Comparison of ENCODE assay signal across 1 cellular context in the genomic region with DNA sequence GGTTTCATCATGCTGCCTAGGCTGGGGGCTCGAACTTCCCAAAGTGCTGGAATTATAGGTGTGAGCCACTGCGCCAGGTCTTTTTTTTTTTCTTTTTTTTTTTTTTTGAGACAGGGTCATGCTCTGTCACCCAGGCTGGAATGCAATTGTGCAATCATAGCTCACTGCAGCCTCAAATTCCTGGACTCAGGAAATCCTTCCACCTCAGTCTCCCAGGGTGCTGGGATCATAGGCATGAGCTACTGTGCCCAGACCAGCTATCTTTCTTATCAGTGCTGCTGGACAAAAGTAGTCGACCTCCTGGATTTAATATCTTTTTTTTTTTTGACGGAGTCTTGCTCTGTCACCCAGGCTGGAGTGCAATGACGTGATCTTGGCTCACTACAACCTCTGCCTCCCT.
TF ChIP-seq lines count a peak whose summit lies in the region.

No MANE protein-coding gene starts in this region.

TF ChIP-seq in HCT116, 20 proteins besides CTCF, POLR2A, EP300 and RAD21 (continued from another document):
- TF ChIP-seq, protein P1, sequence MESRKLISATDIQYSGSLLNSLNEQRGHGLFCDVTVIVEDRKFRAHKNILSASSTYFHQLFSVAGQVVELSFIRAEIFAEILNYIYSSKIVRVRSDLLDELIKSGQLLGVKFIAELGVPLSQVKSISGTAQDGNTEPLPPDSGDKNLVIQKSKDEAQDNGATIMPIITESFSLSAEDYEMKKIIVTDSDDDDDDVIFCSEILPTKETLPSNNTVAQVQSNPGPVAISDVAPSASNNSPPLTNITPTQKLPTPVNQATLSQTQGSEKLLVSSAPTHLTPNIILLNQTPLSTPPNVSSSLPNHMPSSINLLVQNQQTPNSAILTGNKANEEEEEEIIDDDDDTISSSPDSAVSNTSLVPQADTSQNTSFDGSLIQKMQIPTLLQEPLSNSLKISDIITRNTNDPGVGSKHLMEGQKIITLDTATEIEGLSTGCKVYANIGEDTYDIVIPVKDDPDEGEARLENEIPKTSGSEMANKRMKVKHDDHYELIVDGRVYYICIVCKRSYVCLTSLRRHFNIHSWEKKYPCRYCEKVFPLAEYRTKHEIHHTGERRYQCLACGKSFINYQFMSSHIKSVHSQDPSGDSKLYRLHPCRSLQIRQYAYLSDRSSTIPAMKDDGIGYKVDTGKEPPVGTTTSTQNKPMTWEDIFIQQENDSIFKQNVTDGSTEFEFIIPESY (IDR thresholded peaks at IDR 0.05; ENCODE audit: extremely low read depth, insufficient replicate concordance, low read length) = no peak
- TF ChIP-seq CEBPB (IDR thresholded peaks at IDR 0.05; ENCODE audit: low read depth) = peak; percentile 96
- TF ChIP-seq, protein P2, sequence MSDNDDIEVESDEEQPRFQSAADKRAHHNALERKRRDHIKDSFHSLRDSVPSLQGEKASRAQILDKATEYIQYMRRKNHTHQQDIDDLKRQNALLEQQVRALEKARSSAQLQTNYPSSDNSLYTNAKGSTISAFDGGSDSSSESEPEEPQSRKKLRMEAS (IDR thresholded peaks at IDR 0.05) = no peak
- no peak for TF ChIP-seq SIN3A (IDR thresholded peaks at IDR 0.05; ENCODE audit: low read depth)
- no peak for TF ChIP-seq YY1 (IDR thresholded peaks at IDR 0.05; ENCODE audit: extremely low read depth, insufficient replicate concordance, low read depth, low read length)
- TF ChIP-seq, protein P3, sequence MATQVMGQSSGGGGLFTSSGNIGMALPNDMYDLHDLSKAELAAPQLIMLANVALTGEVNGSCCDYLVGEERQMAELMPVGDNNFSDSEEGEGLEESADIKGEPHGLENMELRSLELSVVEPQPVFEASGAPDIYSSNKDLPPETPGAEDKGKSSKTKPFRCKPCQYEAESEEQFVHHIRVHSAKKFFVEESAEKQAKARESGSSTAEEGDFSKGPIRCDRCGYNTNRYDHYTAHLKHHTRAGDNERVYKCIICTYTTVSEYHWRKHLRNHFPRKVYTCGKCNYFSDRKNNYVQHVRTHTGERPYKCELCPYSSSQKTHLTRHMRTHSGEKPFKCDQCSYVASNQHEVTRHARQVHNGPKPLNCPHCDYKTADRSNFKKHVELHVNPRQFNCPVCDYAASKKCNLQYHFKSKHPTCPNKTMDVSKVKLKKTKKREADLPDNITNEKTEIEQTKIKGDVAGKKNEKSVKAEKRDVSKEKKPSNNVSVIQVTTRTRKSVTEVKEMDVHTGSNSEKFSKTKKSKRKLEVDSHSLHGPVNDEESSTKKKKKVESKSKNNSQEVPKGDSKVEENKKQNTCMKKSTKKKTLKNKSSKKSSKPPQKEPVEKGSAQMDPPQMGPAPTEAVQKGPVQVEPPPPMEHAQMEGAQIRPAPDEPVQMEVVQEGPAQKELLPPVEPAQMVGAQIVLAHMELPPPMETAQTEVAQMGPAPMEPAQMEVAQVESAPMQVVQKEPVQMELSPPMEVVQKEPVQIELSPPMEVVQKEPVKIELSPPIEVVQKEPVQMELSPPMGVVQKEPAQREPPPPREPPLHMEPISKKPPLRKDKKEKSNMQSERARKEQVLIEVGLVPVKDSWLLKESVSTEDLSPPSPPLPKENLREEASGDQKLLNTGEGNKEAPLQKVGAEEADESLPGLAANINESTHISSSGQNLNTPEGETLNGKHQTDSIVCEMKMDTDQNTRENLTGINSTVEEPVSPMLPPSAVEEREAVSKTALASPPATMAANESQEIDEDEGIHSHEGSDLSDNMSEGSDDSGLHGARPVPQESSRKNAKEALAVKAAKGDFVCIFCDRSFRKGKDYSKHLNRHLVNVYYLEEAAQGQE (IDR thresholded peaks at IDR 0.05; ENCODE audit: low read depth) = no peak
- TF ChIP-seq CBX3 (IDR thresholded peaks at IDR 0.05; ENCODE audit: low read depth) = peak; percentile 53; the same call in 1 of the 2 replicates
